Comparison of ENCODE assay signal across 8 cellular contexts in the genomic region with DNA sequence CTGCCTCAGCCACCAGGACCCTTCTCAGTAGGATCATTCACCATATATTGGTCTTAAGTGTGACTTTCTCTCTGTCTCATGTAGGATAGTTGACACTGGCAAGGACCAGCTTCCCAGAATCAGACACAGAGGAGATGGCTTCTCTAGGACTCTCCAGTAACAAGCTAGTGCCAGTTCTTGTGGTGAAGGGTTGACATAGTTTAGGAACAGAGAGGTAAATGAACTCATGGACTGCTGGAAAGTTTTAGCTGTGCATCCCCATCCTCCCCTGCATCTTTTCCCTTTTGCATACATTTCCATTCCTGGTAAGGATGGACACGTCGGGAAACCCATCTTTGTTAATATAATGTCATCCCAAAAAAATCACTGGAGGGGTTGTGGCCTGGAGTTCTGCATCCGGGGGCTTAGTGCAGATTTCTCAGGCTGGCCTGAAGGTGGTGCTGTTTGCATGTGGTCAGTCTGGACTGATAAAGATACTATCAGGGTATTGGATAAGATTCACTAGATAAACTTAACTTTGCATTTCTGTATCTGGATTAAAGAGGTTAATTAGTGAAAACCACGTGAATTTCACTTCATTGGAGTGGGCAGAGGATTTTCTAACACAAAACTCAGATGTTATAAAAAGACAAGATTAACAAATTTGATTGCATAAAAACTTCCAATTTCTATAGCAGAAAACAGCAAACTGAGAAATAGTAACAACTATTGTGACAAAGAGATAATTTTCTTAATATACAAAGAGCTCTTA.
A peak's percentile ranks its signal among the peaks of the same experiment; 100 is the strongest.
DNase-seq lines count a peak whose midpoint lies in the region; ATAC-seq, FAIRE-seq and TF ChIP-seq lines count a peak whose summit lies in the region.

No MANE protein-coding gene starts in this region.

- peak; percentile 31 for DNase-seq in DMS53 treated with DMSO at 0.1 percent for 48 hours (lab: John Stamatoyannopoulos, UW; ENCODE audit: unreplicated experiment)
- peak; percentile 46 for DNase-seq in HTR-8/SVneo (ENCODE audit: insufficient read length, low spot score)
- peak; percentile 23 for DNase-seq in T-helper 2 cell treated with Interferon-gamma antibody and Interleukin-4, amounts not matched to agents 5 μg/mL and 100 μg/mL, for 36 hours (ENCODE audit: low spot score)
- DNase-seq in MCF 10A (ENCODE audit: unreplicated experiment), result peak; percentile 61
- DNase-seq in kidney, result no peak
- peak; percentile 48 for DNase-seq in stimulated activated CD4-positive, alpha-beta T cell treated with anti-CD3 and anti-CD28 coated beads, Interleukin-4, amount 100 ng/mL, for 1 hour

- intact Hi-C loops in MCF 10A (cut with micrococcal nuclease), result loop anchor here (1.0 to 5.0 kb wide), 3 partner anchors 28 to 276 kb away; no protein-coding TSS in a partner anchor
- intact Hi-C loops in kidney (cut with DNase I), result loop anchor here (5.0 to 10.0 kb wide), 2 partner anchors 141 to 448 kb away; no protein-coding TSS in a partner anchor

- ATAC-seq in GM18867 (IDR thresholded peaks at IDR 0.05; ENCODE audit: unreplicated experiment) (no peak), GM19463 (IDR thresholded peaks at IDR 0.05; ENCODE audit: unreplicated experiment) (no peak)

- CTCF ChIA-PET in MCF 10A (lab: Yijun Ruan, JAX), result interaction anchor here (0.6 to 6.2 kb wide), 44 partner anchors 8 to 741 kb away, joined by 3 to 289 read pairs (median 4); a partner anchor contains a TSS

- H3K4me1 ChIP-seq in kidney (ENCODE audit: control insufficient read depth in 1 of 2, insufficient read depth in 1 of 2, low read depth in 1 of 2, low read length in 2 of 2), result no peaks in the 10 kb centered on the region

- H3K9me3 Mint-ChIP-seq in T-helper 2 cell treated with Interferon-gamma antibody and Interleukin-4, amounts not matched to agents 5 μg/mL and 100 μg/mL, for 36 hours, result no peaks in the 10 kb centered on the region
- H3K9me3 Mint-ChIP-seq in MCF 10A (ENCODE audit: unreplicated experiment), result peaks cover 11% of the 10 kb centered on the region

- H3K9ac ChIP-seq in kidney (ENCODE audit: low read length in 2 of 2), result no peak overlapping the region

- no peak overlapping the region for H3K27ac ChIP-seq in kidney (ENCODE audit: low read depth in 2 of 2, low read length in 2 of 2)

- no peaks in the 10 kb centered on the region for H3K36me3 Mint-ChIP-seq in T-helper 2 cell treated with Interferon-gamma antibody and Interleukin-4, amounts not matched to agents 5 μg/mL and 100 μg/mL, for 36 hours (ENCODE audit: low read depth)
- no peaks in the 10 kb centered on the region for H3K36me3 Mint-ChIP-seq in MCF 10A (ENCODE audit: insufficient read depth, unreplicated experiment)

- H3K36me3 ChIP-seq in kidney (ENCODE audit: control insufficient read depth in 1 of 2, insufficient read depth in 2 of 2, low read length in 2 of 2), result no peaks in the 10 kb centered on the region

- TF ChIP-seq CTCF in MCF 10A (IDR thresholded peaks at IDR 0.05; ENCODE audit: unreplicated experiment) (peak; percentile 91), kidney (IDR thresholded peaks at IDR 0.05; ENCODE audit: borderline replicate concordance, extremely low read depth, insufficient read depth) (peak; percentile 73)

- no peaks in the 10 kb centered on the region for H3K9me3 ChIP-seq in kidney (ENCODE audit: control insufficient read depth in 1 of 2, low read length in 2 of 2)

- POLR2A ChIA-PET in MCF 10A (lab: Yijun Ruan, JAX), result interaction anchor here (0.5 to 1.1 kb wide), 3 partner anchors 146 to 365 kb away, joined by 3 to 4 read pairs (median 3); no protein-coding TSS in a partner anchor

- H3K27ac Mint-ChIP-seq in T-helper 2 cell treated with Interferon-gamma antibody and Interleukin-4, amounts not matched to agents 5 μg/mL and 100 μg/mL, for 36 hours, result no peak overlapping the region
- no peak overlapping the region for H3K27ac Mint-ChIP-seq in MCF 10A (ENCODE audit: low read depth, unreplicated experiment)

- peaks cover 43% of the 10 kb centered on the region for H3K27me3 Mint-ChIP-seq in T-helper 2 cell treated with Interferon-gamma antibody and Interleukin-4, amounts not matched to agents 5 μg/mL and 100 μg/mL, for 36 hours (ENCODE audit: low read depth)
- peaks cover 20% of the 10 kb centered on the region for H3K27me3 Mint-ChIP-seq in MCF 10A (ENCODE audit: insufficient read depth, unreplicated experiment)

- H3K4me3 Mint-ChIP-seq in T-helper 2 cell treated with Interferon-gamma antibody and Interleukin-4, amounts not matched to agents 5 μg/mL and 100 μg/mL, for 36 hours, result no peak overlapping the region
- H3K4me3 Mint-ChIP-seq in MCF 10A (ENCODE audit: unreplicated experiment), result no peak overlapping the region

- peaks cover 7% of the 10 kb centered on the region for H3K4me1 Mint-ChIP-seq in T-helper 2 cell treated with Interferon-gamma antibody and Interleukin-4, amounts not matched to agents 5 μg/mL and 100 μg/mL, for 36 hours (ENCODE audit: low read depth)
- peaks cover 3% of the 10 kb centered on the region for H3K4me1 Mint-ChIP-seq in MCF 10A (ENCODE audit: insufficient read depth, unreplicated experiment)

- no peak overlapping the region for H3K4me3 ChIP-seq in kidney (ENCODE audit: low read length in 2 of 2)

- BruUV-seq in MCF 10A (replicated peaks; lab: Mats Ljungman, UMichigan), result no TSS peak

- FAIRE-seq in HTR-8/SVneo (lab: Jason Lieb, UNC) (no peak), kidney (lab: Jason Lieb, UNC) (peak; percentile 25)
